Comparison of ENCODE assay signal across 8 cellular contexts in genomic region chr5:142151436-142152382, GRCh38. TPM values are rescaled to one million over a fixed set of nuclear protein-coding genes. Genes with fewer than 3 reads are reported as not detected.
DNase-seq lines count a peak whose midpoint lies in the region; ATAC-seq, FAIRE-seq and TF ChIP-seq lines count a peak whose summit lies in the region.

No MANE protein-coding gene starts in this region.

- H3K27ac Mint-ChIP-seq in Caco-2 (ENCODE audit: unreplicated experiment), result no peak overlapping the region
- H3K27ac Mint-ChIP-seq in activated naive CD8-positive, alpha-beta T cell treated with anti-CD3 and anti-CD28 coated beads, Interleukin-2, amount 10 ng/mL, durations not matched to agents 7 days and 5 days, result no peak overlapping the region

- H3K4me1 Mint-ChIP-seq in Caco-2 (ENCODE audit: low read depth, unreplicated experiment), result no peaks in the 10 kb centered on the region
- peaks cover 2% of the 10 kb centered on the region for H3K4me1 Mint-ChIP-seq in activated naive CD8-positive, alpha-beta T cell treated with anti-CD3 and anti-CD28 coated beads, Interleukin-2, amount 10 ng/mL, durations not matched to agents 7 days and 5 days

- peak; percentile 58 for ATAC-seq in activated naive CD8-positive, alpha-beta T cell treated with anti-CD3 and anti-CD28 coated beads, Interleukin-2, amount 10 ng/mL, durations not matched to agents 7 days and 5 days (ENCODE audit: low read depth)
- peak in 3 of 4 donors; percentile 65 to 70 (median 66) for ATAC-seq in heart left ventricle
- no peak for ATAC-seq in HG03025 (IDR thresholded peaks at IDR 0.05; ENCODE audit: low FRiP score, unreplicated experiment)

- H3K27ac ChIP-seq in heart left ventricle, result peak overlapping the region in 1 of 12 donors; percentile 14

- H3K4me3 ChIP-seq in Caco-2 (ENCODE audit: low read depth, low read length) (no peak overlapping the region), heart left ventricle (no peak overlapping the region), skeletal muscle cell (ENCODE audit: low read depth, low read length) (no peak overlapping the region)

- BruUV-seq in Caco-2 (replicated peaks; lab: Mats Ljungman, UMichigan), result TSS peak; percentile 76

- H3K27me3 Mint-ChIP-seq in Caco-2 (ENCODE audit: insufficient read depth, unreplicated experiment), result no peaks in the 10 kb centered on the region
- H3K27me3 Mint-ChIP-seq in activated naive CD8-positive, alpha-beta T cell treated with anti-CD3 and anti-CD28 coated beads, Interleukin-2, amount 10 ng/mL, durations not matched to agents 7 days and 5 days, result no peaks in the 10 kb centered on the region

- POLR2A ChIA-PET in Caco-2 (lab: Charles Lee), result interaction anchor here (0.7 kb wide), 1 partner anchor 208 kb away, joined by 9 read pairs; no protein-coding TSS in a partner anchor
- POLR2A ChIA-PET in activated naive CD8-positive, alpha-beta T cell treated with anti-CD3 and anti-CD28 coated beads, Interleukin-2, amount 10 ng/mL, durations not matched to agents 7 days and 5 days (lab: Charles Lee), result no interaction called here

- no peak for TF ChIP-seq POLR2A in heart left ventricle (IDR thresholded peaks at IDR 0.05)

- no peaks in the 10 kb centered on the region for H3K9me3 Mint-ChIP-seq in Caco-2 (ENCODE audit: unreplicated experiment)
- no peaks in the 10 kb centered on the region for H3K9me3 Mint-ChIP-seq in activated naive CD8-positive, alpha-beta T cell treated with anti-CD3 and anti-CD28 coated beads, Interleukin-2, amount 10 ng/mL, durations not matched to agents 7 days and 5 days

- no peaks in the 10 kb centered on the region for H3K27me3 ChIP-seq in Caco-2 (replicated peaks; ENCODE audit: control insufficient read depth, insufficient read depth, low read length)
- H3K27me3 ChIP-seq in heart left ventricle, result no peaks in the 10 kb centered on the region

- H3K36me3 Mint-ChIP-seq in Caco-2 (ENCODE audit: insufficient read depth, unreplicated experiment), result peaks cover 10% of the 10 kb centered on the region
- peaks cover 24% of the 10 kb centered on the region for H3K36me3 Mint-ChIP-seq in activated naive CD8-positive, alpha-beta T cell treated with anti-CD3 and anti-CD28 coated beads, Interleukin-2, amount 10 ng/mL, durations not matched to agents 7 days and 5 days

- H3K4me1 ChIP-seq in Caco-2 (peaks cover 4% of the 10 kb centered on the region; the same call in 1 of the 2 replicates), heart left ventricle (peaks cover 0 to 10% (median 3%) of the 10 kb centered on the region in 12 donors)

- DNase-seq in Caco-2 (peak in 1 of 2 experiments; percentile 65), HTR-8/SVneo (ENCODE audit: insufficient read length, low spot score) (peak; percentile 41), SHP77 treated with DMSO at 0.1 percent for 48 hours (lab: John Stamatoyannopoulos, UW) (peak; percentile 17), heart left ventricle (peak in 3 of 5 donors; percentile 41 to 63 (median 52)), skeletal muscle cell (ENCODE audit: low read depth) (peak; percentile 23), ecto neural progenitor cell (ENCODE audit: low spot score) (no peak)
- no peak for DNase-seq in activated naive CD8-positive, alpha-beta T cell treated with anti-CD3 and anti-CD28 coated beads, Interleukin-2, amount 10 ng/mL, durations not matched to agents 7 days and 5 days

- no peaks in the 10 kb centered on the region; the same call in 1 of the 2 replicates for H3K36me3 ChIP-seq in Caco-2 (ENCODE audit: control insufficient read depth, insufficient read depth, low read length)
- peaks cover 0 to 81% (median 40%) of the 10 kb centered on the region in 9 donors for H3K36me3 ChIP-seq in heart left ventricle

- WGBS in heart left ventricle, 4 donors, result 36 to 45% (median 40%) methylated on average over 3 of the region's 3 CpGs

- no peak overlapping the region for H3K4me3 Mint-ChIP-seq in Caco-2 (ENCODE audit: unreplicated experiment)
- H3K4me3 Mint-ChIP-seq in activated naive CD8-positive, alpha-beta T cell treated with anti-CD3 and anti-CD28 coated beads, Interleukin-2, amount 10 ng/mL, durations not matched to agents 7 days and 5 days, result no peak overlapping the region

- CTCF ChIA-PET in Caco-2 (lab: Charles Lee), result interaction anchor here (0.5 to 1.3 kb wide), 5 partner anchors 40 to 397 kb away, joined by 3 to 8 read pairs (median 4); no protein-coding TSS in a partner anchor

- no peak for FAIRE-seq in HTR-8/SVneo (lab: Jason Lieb, UNC)

- no peaks in the 10 kb centered on the region for H3K9me3 ChIP-seq in Caco-2
- no peaks in the 10 kb centered on the region for H3K9me3 ChIP-seq in heart left ventricle

- intact Hi-C loops in Caco-2 (cut with micrococcal nuclease; ENCODE audit: unreplicated experiment) (loop anchor here (1.0 to 5.0 kb wide), 6 partner anchors 55 to 546 kb away; no protein-coding TSS in a partner anchor), heart left ventricle (cut with DNase I) (loop anchor here (1.0 to 10.0 kb wide), 16 partner anchors 163 to 551 kb away; partner anchors contain the start of gene SPRY4 (in 4 of the 10))

- TF ChIP-seq CTCF in Caco-2 (IDR thresholded peaks at IDR 0.05; ENCODE audit: insufficient read depth in 1 of 2, low read depth in 1 of 2, low read length in 1 of 2, severe bottlenecking in 1 of 2, unreplicated experiment in 1 of 2) (peak; percentile 83 to 87), heart left ventricle (IDR thresholded peaks at IDR 0.05) (peak; percentile 82 to 95 (median 88))

RNA-seq across cellular contexts. Expression of gene NDFIP1, which starts 43.1 kb away (rescaled TPM):
- total RNA-seq in Caco-2 (2022) (49.0 and 51.6 TPM in 2 replicates), heart left ventricle (10 to 100 TPM; 51.4 to 69.3 (median 62.1) TPM)
- total RNA-seq in activated naive CD8-positive, alpha-beta T cell treated with anti-CD3 and anti-CD28 coated beads, Interleukin-2, amount 10 ng/mL, durations not matched to agents 7 days and 5 days, result 10 to 100 TPM; 59.2 to 62.3 TPM
- 10 to 100 TPM; 26.6 to 49.8 TPM for polyA plus RNA-seq in heart left ventricle

Comparison
In these comparisons a context has a peak if more than half of its experiments do, and no peak if none do; other contexts are left out.
1. DNase-seq: peak in HTR-8/SVneo (single experiment), SHP77 treated with DMSO at 0.1 percent for 48 hours (single experiment), heart left ventricle (3 of 5) and skeletal muscle cell (single experiment); none in activated naive CD8-positive, alpha-beta T cell treated with anti-CD3 and anti-CD28 coated beads, Interleukin-2, amount 10 ng/mL, durations not matched to agents 7 days and 5 days (single experiment) and ecto neural progenitor cell (single experiment).